Comparison of ENCODE assay signal across 1 cellular context in the genomic region with DNA sequence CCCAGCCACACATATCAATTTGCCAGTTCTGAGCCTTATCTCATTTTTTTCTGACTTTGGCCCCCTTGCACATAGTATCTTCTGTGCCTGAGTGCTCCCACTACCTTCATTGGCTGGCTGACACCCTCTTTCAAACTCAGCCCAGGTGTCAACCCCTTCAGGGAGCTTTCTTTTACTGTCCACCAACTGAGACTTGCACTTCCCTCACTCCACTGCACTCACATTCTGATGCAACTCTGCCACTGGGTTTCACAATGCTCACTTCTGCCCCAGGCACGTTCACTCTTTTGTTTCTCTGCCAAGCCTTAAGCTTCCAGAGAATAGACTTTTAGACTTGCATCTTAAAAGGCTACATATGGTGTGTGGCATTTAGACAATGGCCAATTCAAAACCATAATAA.
TF ChIP-seq lines count a peak whose summit lies in the region.

No MANE protein-coding gene starts in this region.

TF ChIP-seq in GM23338, 12 proteins besides CTCF, POLR2A, EP300 and RAD21 (continued from another document):
- TF ChIP-seq, protein P1, sequence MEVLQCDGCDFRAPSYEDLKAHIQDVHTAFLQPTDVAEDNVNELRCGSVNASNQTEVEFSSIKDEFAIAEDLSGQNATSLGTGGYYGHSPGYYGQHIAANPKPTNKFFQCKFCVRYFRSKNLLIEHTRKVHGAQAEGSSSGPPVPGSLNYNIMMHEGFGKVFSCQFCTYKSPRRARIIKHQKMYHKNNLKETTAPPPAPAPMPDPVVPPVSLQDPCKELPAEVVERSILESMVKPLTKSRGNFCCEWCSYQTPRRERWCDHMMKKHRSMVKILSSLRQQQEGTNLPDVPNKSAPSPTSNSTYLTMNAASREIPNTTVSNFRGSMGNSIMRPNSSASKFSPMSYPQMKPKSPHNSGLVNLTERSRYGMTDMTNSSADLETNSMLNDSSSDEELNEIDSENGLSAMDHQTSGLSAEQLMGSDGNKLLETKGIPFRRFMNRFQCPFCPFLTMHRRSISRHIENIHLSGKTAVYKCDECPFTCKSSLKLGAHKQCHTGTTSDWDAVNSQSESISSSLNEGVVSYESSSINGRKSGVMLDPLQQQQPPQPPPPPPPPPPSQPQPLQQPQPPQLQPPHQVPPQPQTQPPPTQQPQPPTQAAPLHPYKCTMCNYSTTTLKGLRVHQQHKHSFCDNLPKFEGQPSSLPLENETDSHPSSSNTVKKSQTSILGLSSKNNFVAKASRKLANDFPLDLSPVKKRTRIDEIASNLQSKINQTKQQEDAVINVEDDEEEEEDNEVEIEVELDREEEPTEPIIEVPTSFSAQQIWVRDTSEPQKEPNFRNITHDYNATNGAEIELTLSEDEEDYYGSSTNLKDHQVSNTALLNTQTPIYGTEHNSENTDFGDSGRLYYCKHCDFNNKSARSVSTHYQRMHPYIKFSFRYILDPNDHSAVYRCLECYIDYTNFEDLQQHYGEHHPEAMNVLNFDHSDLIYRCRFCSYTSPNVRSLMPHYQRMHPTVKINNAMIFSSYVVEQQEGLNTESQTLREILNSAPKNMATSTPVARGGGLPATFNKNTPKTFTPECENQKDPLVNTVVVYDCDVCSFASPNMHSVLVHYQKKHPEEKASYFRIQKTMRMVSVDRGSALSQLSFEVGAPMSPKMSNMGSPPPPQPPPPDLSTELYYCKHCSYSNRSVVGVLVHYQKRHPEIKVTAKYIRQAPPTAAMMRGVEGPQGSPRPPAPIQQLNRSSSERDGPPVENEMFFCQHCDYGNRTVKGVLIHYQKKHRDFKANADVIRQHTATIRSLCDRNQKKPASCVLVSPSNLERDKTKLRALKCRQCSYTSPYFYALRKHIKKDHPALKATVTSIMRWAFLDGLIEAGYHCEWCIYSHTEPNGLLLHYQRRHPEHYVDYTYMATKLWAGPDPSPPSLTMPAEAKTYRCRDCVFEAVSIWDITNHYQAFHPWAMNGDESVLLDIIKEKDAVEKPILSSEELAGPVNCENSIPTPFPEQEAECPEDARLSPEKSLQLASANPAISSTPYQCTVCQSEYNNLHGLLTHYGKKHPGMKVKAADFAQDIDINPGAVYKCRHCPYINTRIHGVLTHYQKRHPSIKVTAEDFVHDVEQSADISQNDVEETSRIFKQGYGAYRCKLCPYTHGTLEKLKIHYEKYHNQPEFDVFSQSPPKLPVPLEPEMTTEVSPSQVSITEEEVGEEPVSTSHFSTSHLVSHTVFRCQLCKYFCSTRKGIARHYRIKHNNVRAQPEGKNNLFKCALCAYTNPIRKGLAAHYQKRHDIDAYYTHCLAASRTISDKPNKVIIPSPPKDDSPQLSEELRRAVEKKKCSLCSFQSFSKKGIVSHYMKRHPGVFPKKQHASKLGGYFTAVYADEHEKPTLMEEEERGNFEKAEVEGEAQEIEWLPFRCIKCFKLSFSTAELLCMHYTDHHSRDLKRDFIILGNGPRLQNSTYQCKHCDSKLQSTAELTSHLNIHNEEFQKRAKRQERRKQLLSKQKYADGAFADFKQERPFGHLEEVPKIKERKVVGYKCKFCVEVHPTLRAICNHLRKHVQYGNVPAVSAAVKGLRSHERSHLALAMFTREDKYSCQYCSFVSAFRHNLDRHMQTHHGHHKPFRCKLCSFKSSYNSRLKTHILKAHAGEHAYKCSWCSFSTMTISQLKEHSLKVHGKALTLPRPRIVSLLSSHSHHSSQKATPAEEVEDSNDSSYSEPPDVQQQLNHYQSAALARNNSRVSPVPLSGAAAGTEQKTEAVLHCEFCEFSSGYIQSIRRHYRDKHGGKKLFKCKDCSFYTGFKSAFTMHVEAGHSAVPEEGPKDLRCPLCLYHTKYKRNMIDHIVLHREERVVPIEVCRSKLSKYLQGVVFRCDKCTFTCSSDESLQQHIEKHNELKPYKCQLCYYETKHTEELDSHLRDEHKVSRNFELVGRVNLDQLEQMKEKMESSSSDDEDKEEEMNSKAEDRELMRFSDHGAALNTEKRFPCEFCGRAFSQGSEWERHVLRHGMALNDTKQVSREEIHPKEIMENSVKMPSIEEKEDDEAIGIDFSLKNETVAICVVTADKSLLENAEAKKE (CRISPR knock-in tag; IDR thresholded peaks at IDR 0.05) = no peak
- no peak for TF ChIP-seq EZH2 (IDR thresholded peaks at IDR 0.05; ENCODE audit: low read depth, unreplicated experiment)
- TF ChIP-seq, protein P2, sequence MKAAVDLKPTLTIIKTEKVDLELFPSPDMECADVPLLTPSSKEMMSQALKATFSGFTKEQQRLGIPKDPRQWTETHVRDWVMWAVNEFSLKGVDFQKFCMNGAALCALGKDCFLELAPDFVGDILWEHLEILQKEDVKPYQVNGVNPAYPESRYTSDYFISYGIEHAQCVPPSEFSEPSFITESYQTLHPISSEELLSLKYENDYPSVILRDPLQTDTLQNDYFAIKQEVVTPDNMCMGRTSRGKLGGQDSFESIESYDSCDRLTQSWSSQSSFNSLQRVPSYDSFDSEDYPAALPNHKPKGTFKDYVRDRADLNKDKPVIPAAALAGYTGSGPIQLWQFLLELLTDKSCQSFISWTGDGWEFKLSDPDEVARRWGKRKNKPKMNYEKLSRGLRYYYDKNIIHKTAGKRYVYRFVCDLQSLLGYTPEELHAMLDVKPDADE (IDR thresholded peaks at IDR 0.05) = no peak
- no peak for TF ChIP-seq NANOG (IDR thresholded peaks at IDR 0.05; ENCODE audit: borderline replicate concordance)
- no peak for TF ChIP-seq JUNB (IDR thresholded peaks at IDR 0.05; ENCODE audit: unreplicated experiment)
- no peak for TF ChIP-seq STAT1 (IDR thresholded peaks at IDR 0.05; ENCODE audit: unreplicated experiment)
- no peak for TF ChIP-seq EZH2phosphoT487 (IDR thresholded peaks at IDR 0.05; ENCODE audit: unreplicated experiment)
- TF ChIP-seq ZNF114 (CRISPR knock-in tag; IDR thresholded peaks at IDR 0.05) = no peak
